In genomic region chr10:13820591-13821377, GRCh38 we compare ENCODE assay signal across 16 cellular contexts.
DNase-seq lines count a peak whose midpoint lies in the region; TF ChIP-seq lines count a peak whose summit lies in the region.
"Had no signal": no experiment of that assay in that cellular context is flagged by ENCODE, and none has a peak within 500 bp of the region (broad histone marks: within the 10 kb centered on the region; RNA-seq: fewer than 3 reads in every experiment).

No MANE protein-coding gene starts in this region.

- no peak for TF ChIP-seq CTCF in Loucy (conservative IDR thresholded peaks at IDR 0.05; ENCODE audit: low read length)
- TF ChIP-seq CTCF in endodermal cell (conservative IDR thresholded peaks at IDR 0.05) = no peak
- no peak for TF ChIP-seq CTCF in chondrocyte (IDR thresholded peaks at IDR 0.05)

- H3K36me3 ChIP-seq in BLaER1 (no peaks in the 10 kb centered on the region), Loucy (ENCODE audit: insufficient read depth, low read length) (no peaks in the 10 kb centered on the region), endodermal cell (ENCODE audit: control insufficient read depth, insufficient read depth, low read length) (no peaks in the 10 kb centered on the region), mesodermal cell (ENCODE audit: control insufficient read depth, insufficient read depth, low read length) (peaks cover 22% of the 10 kb centered on the region)
- H3K36me3 ChIP-seq: uterus had no signal

- no peaks in the 10 kb centered on the region; the same call in 1 of the 2 replicates for H3K9me3 ChIP-seq in BLaER1
- H3K9me3 ChIP-seq in Loucy (ENCODE audit: insufficient read depth, low read depth, low read length) = no peaks in the 10 kb centered on the region
- peaks cover 20% of the 10 kb centered on the region for H3K9me3 ChIP-seq in endodermal cell (ENCODE audit: control insufficient read depth, low read length)
- peaks cover 23% of the 10 kb centered on the region for H3K9me3 ChIP-seq in mesodermal cell (ENCODE audit: control insufficient read depth, low read length)
- H3K9me3 ChIP-seq: uterus had no signal

- no peak overlapping the region for H3K27ac Mint-ChIP-seq in endodermal cell
- no peak overlapping the region for H3K27ac Mint-ChIP-seq in chondrocyte (ENCODE audit: unreplicated experiment)

- no peaks in the 10 kb centered on the region for H3K9me2 ChIP-seq in Loucy (replicated peaks; ENCODE audit: low read depth, low read length)

- peaks cover 6% of the 10 kb centered on the region for H3K36me3 Mint-ChIP-seq in endodermal cell (ENCODE audit: low read depth)
- peaks cover 3% of the 10 kb centered on the region for H3K36me3 Mint-ChIP-seq in chondrocyte (ENCODE audit: low read depth)

- H3K4me2 ChIP-seq in BLaER1 (peak overlapping the region; percentile 98), Loucy (ENCODE audit: low read depth, low read length, poor library complexity, severe bottlenecking) (no peak overlapping the region)
- H3K4me2 ChIP-seq: hepatocyte had no signal

- H3K4me1 Mint-ChIP-seq in endodermal cell = no peaks in the 10 kb centered on the region
- peaks cover 66% of the 10 kb centered on the region for H3K4me1 Mint-ChIP-seq in chondrocyte (ENCODE audit: low read depth)

- WGBS in endodermal cell (ENCODE audit: insufficient coverage in 1 of 2, insufficient read length in 1 of 2), 2 experiments = 74 to 84% methylated on average over 11 to 21 of the region's 21 CpGs
- 73 to 81% methylated on average over 18 to 21 of the region's 21 CpGs for WGBS in mesodermal cell (ENCODE audit: insufficient coverage in 2 of 2), 2 experiments

- H3K9me3 Mint-ChIP-seq in endodermal cell (peaks cover 21% of the 10 kb centered on the region), chondrocyte (ENCODE audit: low read depth) (peaks cover 8% of the 10 kb centered on the region)

- H3F3A ChIP-seq in Loucy (ENCODE audit: low read depth) = no peaks in the 10 kb centered on the region

- H2AFZ ChIP-seq in Loucy (ENCODE audit: low read length) = 0 out of 2 replicates have a peak overlapping the region, but pooled peaks have one; percentile 6
- H2AFZ ChIP-seq: hepatocyte had no signal

- H3K4me1 ChIP-seq in BLaER1 (peaks cover 31% of the 10 kb centered on the region), Loucy (ENCODE audit: insufficient read depth, low read length, poor library complexity, severe bottlenecking) (peaks cover 10% of the 10 kb centered on the region), endodermal cell (ENCODE audit: control insufficient read depth, insufficient read depth, low read length) (no peaks in the 10 kb centered on the region), mesodermal cell (ENCODE audit: control insufficient read depth, insufficient read depth, low read length, poor library complexity, severe bottlenecking) (peaks cover 11% of the 10 kb centered on the region)
- H3K4me1 ChIP-seq: uterus had no signal

- no peaks in the 10 kb centered on the region for H4K20me1 ChIP-seq in BLaER1
- H4K20me1 ChIP-seq in Loucy (ENCODE audit: insufficient read depth, low read length, poor library complexity, severe bottlenecking) = no peaks in the 10 kb centered on the region

- H3K27ac ChIP-seq in BLaER1 (peak overlapping the region; percentile 49), endodermal cell (ENCODE audit: low read depth, low read length) (peak overlapping the region; percentile 89), mesodermal cell (ENCODE audit: low read depth, low read length, severe bottlenecking) (peak overlapping the region; percentile 36), substantia nigra (ENCODE audit: low read depth, low read length, poor library complexity, severe bottlenecking) (no peak overlapping the region)
- H3K27ac ChIP-seq: hepatocyte, uterus had no signal

- H3K27me3 Mint-ChIP-seq in endodermal cell (ENCODE audit: insufficient read depth) = no peaks in the 10 kb centered on the region
- H3K27me3 Mint-ChIP-seq in chondrocyte (ENCODE audit: low read depth) = no peaks in the 10 kb centered on the region
- H3K27me3 Mint-ChIP-seq: activated naive CD4-positive, alpha-beta T cell treated with anti-CD3 and anti-CD28 coated beads, Interleukin-2, amount 50 U/mL, for 24 hours had no signal

- H3K4me3 ChIP-seq in BLaER1 (peak overlapping the region; percentile 52), Loucy (ENCODE audit: low read length, poor library complexity, severe bottlenecking) (no peak overlapping the region), endodermal cell (ENCODE audit: low read length) (no peak overlapping the region), mesodermal cell (ENCODE audit: extremely low read depth, insufficient read depth, low read length, poor library complexity, severe bottlenecking) (no peak overlapping the region)
- H3K4me3 ChIP-seq: hepatocyte, uterus had no signal

- H3K9ac ChIP-seq in BLaER1 (peak overlapping the region; percentile 51), Loucy (ENCODE audit: low read depth, low read length, poor library complexity, severe bottlenecking) (no peak overlapping the region), endodermal cell (ENCODE audit: extremely low read depth, low read length, poor library complexity, severe bottlenecking) (no peak overlapping the region)

- DNase-seq in endodermal cell = peak; percentile 63
- no peak for DNase-seq in substantia nigra (lab: John Stamatoyannopoulos, UW)
- no peak for DNase-seq in SIG-M5 treated with dmso at 0.1 percent for 504 hours (lab: John Stamatoyannopoulos, UW; ENCODE audit: unreplicated experiment)
- no peak for DNase-seq in chondrocyte (ENCODE audit: low spot score)
- DNase-seq in RPMI8226 = no peak
- DNase-seq: activated CD8-positive, alpha-beta memory T cell treated with anti-CD3 and anti-CD28 coated beads, Interleukin-2, amount 50 U/mL, for 4 hours; central memory CD4-positive, alpha-beta T cell; NCI-H1105; SHP77; stimulated activated CD8-positive, alpha-beta memory T cell treated with anti-CD3 and anti-CD28 coated beads, Interleukin-4, amount 100 ng/mL, for 48 hours; uterus had no signal

- H3K4me3 Mint-ChIP-seq in endodermal cell (no peak overlapping the region), chondrocyte (ENCODE audit: unreplicated experiment) (no peak overlapping the region)
- H3K4me3 Mint-ChIP-seq: activated naive CD4-positive, alpha-beta T cell treated with anti-CD3 and anti-CD28 coated beads, Interleukin-2, amount 50 U/mL, for 24 hours had no signal

- no peaks in the 10 kb centered on the region for H3K79me2 ChIP-seq in Loucy (ENCODE audit: insufficient read depth, low read length)
- H3K79me2 ChIP-seq: hepatocyte had no signal

- H3K27me3 ChIP-seq in BLaER1 = no peaks in the 10 kb centered on the region
- H3K27me3 ChIP-seq in Loucy (ENCODE audit: insufficient read depth, low read length, poor library complexity, severe bottlenecking) = no peaks in the 10 kb centered on the region
- no peaks in the 10 kb centered on the region for H3K27me3 ChIP-seq in endodermal cell (ENCODE audit: control insufficient read depth, insufficient read depth, low read length, poor library complexity, severe bottlenecking)
- H3K27me3 ChIP-seq: uterus had no signal
